Comparison of ENCODE assay signal across 1 cellular context in the genomic region with DNA sequence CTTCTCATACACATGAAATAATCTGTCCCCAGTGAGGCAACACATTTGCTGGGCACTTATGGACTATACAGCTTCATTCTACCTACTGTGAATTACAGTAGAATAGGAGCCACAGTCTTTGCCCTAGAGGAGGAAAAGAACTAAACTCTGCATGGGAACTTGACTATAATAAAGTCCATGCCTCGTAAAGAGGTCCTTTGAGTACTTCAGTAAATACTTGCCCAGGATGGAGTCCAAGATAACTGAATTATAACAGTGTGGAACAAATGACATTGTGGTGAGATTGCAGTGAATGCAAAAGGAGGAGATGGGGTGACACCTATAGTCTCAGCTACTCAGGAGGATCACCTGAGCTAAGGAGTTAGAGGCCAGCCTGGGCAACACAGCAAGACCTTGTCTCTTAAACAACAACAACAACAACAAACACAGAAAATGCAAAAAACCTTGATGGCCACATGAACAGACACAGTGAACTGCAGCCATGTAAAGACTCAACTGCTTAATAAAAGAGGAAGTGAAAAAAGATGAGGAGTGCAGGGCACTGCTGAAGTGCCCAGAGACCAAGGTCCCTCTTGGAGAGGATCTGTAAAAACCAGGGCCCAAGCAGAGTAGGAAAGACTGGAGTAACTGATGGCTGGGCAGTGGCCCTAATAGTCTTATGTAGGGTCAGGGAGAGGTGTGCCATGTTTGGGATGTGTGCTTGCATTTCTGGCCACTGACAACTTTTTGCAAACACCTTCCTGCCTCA.
TF ChIP-seq lines count a peak whose summit lies in the region.

No MANE protein-coding gene starts in this region.

TF ChIP-seq in GM12878, 131 proteins besides CTCF, POLR2A, EP300 and RAD21:
- TF ChIP-seq YY1 (IDR thresholded peaks at IDR 0.05; ENCODE audit: low read depth, low read length) (peak; percentile 52; the same call in 1 of the 2 replicates), HDGF (IDR thresholded peaks at IDR 0.05) (peak; percentile 54; the same call in 1 of the 2 replicates), GATAD2B (conservative IDR thresholded peaks at IDR 0.05; ENCODE audit: low read depth) (0 out of 2 replicates have a peak, but pooled peaks have one; percentile 22), NFIC (IDR thresholded peaks at IDR 0.05; ENCODE audit: low read depth, low read length) (no peak), ZNF207 (IDR thresholded peaks at IDR 0.05; ENCODE audit: borderline replicate concordance) (no peak), IKZF1 (conservative IDR thresholded peaks at IDR 0.05) (peak; percentile 49), ZNF687 (IDR thresholded peaks at IDR 0.05) (no peak), EED (IDR thresholded peaks at IDR 0.05; ENCODE audit: low read depth) (peak; percentile 44; the same call in 1 of the 2 replicates), RAD51 (IDR thresholded peaks at IDR 0.05) (no peak), YBX1 (IDR thresholded peaks at IDR 0.05) (no peak), ZNF24 (IDR thresholded peaks at IDR 0.05) (no peak), BCLAF1 (IDR thresholded peaks at IDR 0.05) (no peak), RCOR1 (conservative IDR thresholded peaks at IDR 0.05; ENCODE audit: low read depth, low read length) (no peak), SPI1 (IDR thresholded peaks at IDR 0.05; ENCODE audit: borderline replicate concordance, insufficient read depth, low read depth, low read length) (peak; percentile 99), WRNIP1 (IDR thresholded peaks at IDR 0.05; ENCODE audit: borderline replicate concordance, low read depth, low read length) (no peak), CBFB (IDR thresholded peaks at IDR 0.05; ENCODE audit: low read depth) (no peak), EZH2 (IDR thresholded peaks at IDR 0.05; ENCODE audit: borderline replicate concordance, control insufficient read depth, low read depth, low read length) (no peak), POLR2AphosphoS2 (IDR thresholded peaks at IDR 0.05; ENCODE audit: low read depth, low read length) (no peak), POU2F2 (IDR thresholded peaks at IDR 0.05; ENCODE audit: borderline replicate concordance, low read depth, low read length) (no peak), DPF2 (IDR thresholded peaks at IDR 0.05) (peak; percentile 71; the same call in 1 of the 2 replicates), SIX5 (IDR thresholded peaks at IDR 0.05; ENCODE audit: low read depth, low read length, severe bottlenecking) (no peak), ZNF274 (IDR thresholded peaks at IDR 0.05; ENCODE audit: insufficient read depth, insufficient read length) (no peak), SKIL (IDR thresholded peaks at IDR 0.05; ENCODE audit: low read depth, poor library complexity, severe bottlenecking) (no peak), NRF1 (conservative IDR thresholded peaks at IDR 0.05; ENCODE audit: low read depth, low read length) (no peak), CBX5 (IDR thresholded peaks at IDR 0.05; ENCODE audit: low read depth) (no peak), PAX5 (IDR thresholded peaks at IDR 0.05; ENCODE audit: borderline replicate concordance, low read depth, low read length) (no peak), IRF4 (IDR thresholded peaks at IDR 0.05; ENCODE audit: low read depth, low read length) (0 out of 2 replicates have a peak, but pooled peaks have one; percentile 48), GABPA (IDR thresholded peaks at IDR 0.05; ENCODE audit: low read depth) (no peak), FOXM1 (IDR thresholded peaks at IDR 0.05; ENCODE audit: low read depth, low read length) (no peak), FOXK2 (IDR thresholded peaks at IDR 0.05) (no peak), IKZF2 (IDR thresholded peaks at IDR 0.05) (peak; percentile 26 to 41; a peak in 2 of 4 replicates), SIN3A (IDR thresholded peaks at IDR 0.05; ENCODE audit: low read depth, low read length) (no peak), CBX3 (IDR thresholded peaks at IDR 0.05; ENCODE audit: borderline replicate concordance, low read depth) (no peak), NR2C1 (IDR thresholded peaks at IDR 0.05) (no peak), ZBED1 (IDR thresholded peaks at IDR 0.05; ENCODE audit: borderline replicate concordance) (no peak), SP1 (IDR thresholded peaks at IDR 0.05; ENCODE audit: low read depth, low read length) (no peak)
- TF ChIP-seq, protein P1, sequence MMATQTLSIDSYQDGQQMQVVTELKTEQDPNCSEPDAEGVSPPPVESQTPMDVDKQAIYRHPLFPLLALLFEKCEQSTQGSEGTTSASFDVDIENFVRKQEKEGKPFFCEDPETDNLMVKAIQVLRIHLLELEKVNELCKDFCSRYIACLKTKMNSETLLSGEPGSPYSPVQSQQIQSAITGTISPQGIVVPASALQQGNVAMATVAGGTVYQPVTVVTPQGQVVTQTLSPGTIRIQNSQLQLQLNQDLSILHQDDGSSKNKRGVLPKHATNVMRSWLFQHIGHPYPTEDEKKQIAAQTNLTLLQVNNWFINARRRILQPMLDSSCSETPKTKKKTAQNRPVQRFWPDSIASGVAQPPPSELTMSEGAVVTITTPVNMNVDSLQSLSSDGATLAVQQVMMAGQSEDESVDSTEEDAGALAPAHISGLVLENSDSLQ (IDR thresholded peaks at IDR 0.05) = 0 out of 2 replicates have a peak, but pooled peaks have one; percentile 11
- TF ChIP-seq, protein P2, sequence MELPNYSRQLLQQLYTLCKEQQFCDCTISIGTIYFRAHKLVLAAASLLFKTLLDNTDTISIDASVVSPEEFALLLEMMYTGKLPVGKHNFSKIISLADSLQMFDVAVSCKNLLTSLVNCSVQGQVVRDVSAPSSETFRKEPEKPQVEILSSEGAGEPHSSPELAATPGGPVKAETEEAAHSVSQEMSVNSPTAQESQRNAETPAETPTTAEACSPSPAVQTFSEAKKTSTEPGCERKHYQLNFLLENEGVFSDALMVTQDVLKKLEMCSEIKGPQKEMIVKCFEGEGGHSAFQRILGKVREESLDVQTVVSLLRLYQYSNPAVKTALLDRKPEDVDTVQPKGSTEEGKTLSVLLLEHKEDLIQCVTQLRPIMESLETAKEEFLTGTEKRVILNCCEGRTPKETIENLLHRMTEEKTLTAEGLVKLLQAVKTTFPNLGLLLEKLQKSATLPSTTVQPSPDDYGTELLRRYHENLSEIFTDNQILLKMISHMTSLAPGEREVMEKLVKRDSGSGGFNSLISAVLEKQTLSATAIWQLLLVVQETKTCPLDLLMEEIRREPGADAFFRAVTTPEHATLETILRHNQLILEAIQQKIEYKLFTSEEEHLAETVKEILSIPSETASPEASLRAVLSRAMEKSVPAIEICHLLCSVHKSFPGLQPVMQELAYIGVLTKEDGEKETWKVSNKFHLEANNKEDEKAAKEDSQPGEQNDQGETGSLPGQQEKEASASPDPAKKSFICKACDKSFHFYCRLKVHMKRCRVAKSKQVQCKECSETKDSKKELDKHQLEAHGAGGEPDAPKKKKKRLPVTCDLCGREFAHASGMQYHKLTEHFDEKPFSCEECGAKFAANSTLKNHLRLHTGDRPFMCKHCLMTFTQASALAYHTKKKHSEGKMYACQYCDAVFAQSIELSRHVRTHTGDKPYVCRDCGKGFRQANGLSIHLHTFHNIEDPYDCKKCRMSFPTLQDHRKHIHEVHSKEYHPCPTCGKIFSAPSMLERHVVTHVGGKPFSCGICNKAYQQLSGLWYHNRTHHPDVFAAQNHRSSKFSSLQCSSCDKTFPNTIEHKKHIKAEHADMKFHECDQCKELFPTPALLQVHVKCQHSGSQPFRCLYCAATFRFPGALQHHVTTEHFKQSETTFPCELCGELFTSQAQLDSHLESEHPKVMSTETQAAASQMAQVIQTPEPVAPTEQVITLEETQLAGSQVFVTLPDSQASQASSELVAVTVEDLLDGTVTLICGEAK (IDR thresholded peaks at IDR 0.05; ENCODE audit: borderline replicate concordance) = peak; percentile 67; the same call in 1 of the 2 replicates
- TF ChIP-seq, protein P3, sequence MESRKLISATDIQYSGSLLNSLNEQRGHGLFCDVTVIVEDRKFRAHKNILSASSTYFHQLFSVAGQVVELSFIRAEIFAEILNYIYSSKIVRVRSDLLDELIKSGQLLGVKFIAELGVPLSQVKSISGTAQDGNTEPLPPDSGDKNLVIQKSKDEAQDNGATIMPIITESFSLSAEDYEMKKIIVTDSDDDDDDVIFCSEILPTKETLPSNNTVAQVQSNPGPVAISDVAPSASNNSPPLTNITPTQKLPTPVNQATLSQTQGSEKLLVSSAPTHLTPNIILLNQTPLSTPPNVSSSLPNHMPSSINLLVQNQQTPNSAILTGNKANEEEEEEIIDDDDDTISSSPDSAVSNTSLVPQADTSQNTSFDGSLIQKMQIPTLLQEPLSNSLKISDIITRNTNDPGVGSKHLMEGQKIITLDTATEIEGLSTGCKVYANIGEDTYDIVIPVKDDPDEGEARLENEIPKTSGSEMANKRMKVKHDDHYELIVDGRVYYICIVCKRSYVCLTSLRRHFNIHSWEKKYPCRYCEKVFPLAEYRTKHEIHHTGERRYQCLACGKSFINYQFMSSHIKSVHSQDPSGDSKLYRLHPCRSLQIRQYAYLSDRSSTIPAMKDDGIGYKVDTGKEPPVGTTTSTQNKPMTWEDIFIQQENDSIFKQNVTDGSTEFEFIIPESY (IDR thresholded peaks at IDR 0.05) = no peak
- TF ChIP-seq, protein P4, sequence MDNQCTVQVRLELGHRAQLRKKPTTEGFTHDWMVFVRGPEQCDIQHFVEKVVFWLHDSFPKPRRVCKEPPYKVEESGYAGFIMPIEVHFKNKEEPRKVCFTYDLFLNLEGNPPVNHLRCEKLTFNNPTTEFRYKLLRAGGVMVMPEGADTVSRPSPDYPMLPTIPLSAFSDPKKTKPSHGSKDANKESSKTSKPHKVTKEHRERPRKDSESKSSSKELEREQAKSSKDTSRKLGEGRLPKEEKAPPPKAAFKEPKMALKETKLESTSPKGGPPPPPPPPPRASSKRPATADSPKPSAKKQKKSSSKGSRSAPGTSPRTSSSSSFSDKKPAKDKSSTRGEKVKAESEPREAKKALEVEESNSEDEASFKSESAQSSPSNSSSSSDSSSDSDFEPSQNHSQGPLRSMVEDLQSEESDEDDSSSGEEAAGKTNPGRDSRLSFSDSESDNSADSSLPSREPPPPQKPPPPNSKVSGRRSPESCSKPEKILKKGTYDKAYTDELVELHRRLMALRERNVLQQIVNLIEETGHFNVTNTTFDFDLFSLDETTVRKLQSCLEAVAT (IDR thresholded peaks at IDR 0.05) = 0 out of 2 replicates have a peak, but pooled peaks have one; percentile 32
